In genomic region chr7:134710854-134711624, GRCh38 we compare ENCODE assay signal across 1 cellular context.
TF ChIP-seq lines count a peak whose summit lies in the region.

No MANE protein-coding gene starts in this region.

TF ChIP-seq in H1, 55 proteins besides CTCF, POLR2A, EP300 and RAD21 (continued from another document):
- TF ChIP-seq CHD7 (IDR thresholded peaks at IDR 0.05; ENCODE audit: insufficient replicate concordance, low read length), result no peak
- TF ChIP-seq POU5F1 (IDR thresholded peaks at IDR 0.05; ENCODE audit: low read depth, low read length), result no peak
- no peak for TF ChIP-seq NANOG (IDR thresholded peaks at IDR 0.05; ENCODE audit: insufficient read depth, low read depth, low read length, poor library complexity, severe bottlenecking)
TF ChIP-seq in H1: peak in this region for 0.
